ENCODE assay signal across 20 cellular contexts in genomic region chr3:51378075-51378474, GRCh38.
"Had no signal": no experiment of that assay in that cellular context is flagged by ENCODE, and none has a peak within 500 bp of the region (broad histone marks: within the 10 kb centered on the region; RNA-seq: fewer than 3 reads in every experiment).

No MANE protein-coding gene starts in this region.

- DNase-seq: activated CD4-positive, alpha-beta memory T cell treated with anti-CD3 and anti-CD28 coated beads for 36 hours; activated CD4-positive, alpha-beta T cell treated with anti-CD3 and anti-CD28 coated beads for 48 hours; activated naive CD4-positive, alpha-beta T cell treated with anti-CD3 and anti-CD28 coated beads for 36 hours; amygdala; cerebellar nuclear complex; hippocampal formation; right cardiac atrium; stimulated activated CD4-positive, alpha-beta T cell treated with anti-CD3 and anti-CD28 coated beads, Interleukin-12 subunit alpha, Interleukin-12 subunit beta, amount 100 ng/mL, for 4 hours; stimulated activated CD4-positive, alpha-beta T cell treated with anti-CD3 and anti-CD28 coated beads, Interleukin-4, amount 100 ng/mL, for 4 hours; stimulated activated naive CD8-positive, alpha-beta T cell treated with anti-CD3 and anti-CD28 coated beads, Interleukin-15, Interleukin-2, amounts not matched to agents 100 U/mL and 50 U/mL, for 24 hours; T-cell; thyroid gland; upper lobe of right lung had no signal

- H3K9me3 ChIP-seq: esophagus muscularis mucosa, pancreas, thyroid gland, upper lobe of right lung had no signal

- H3K27me3 Mint-ChIP-seq: activated CD4-positive, alpha-beta memory T cell treated with anti-CD3 and anti-CD28 coated beads for 36 hours; activated T-helper 17 cell treated with anti-CD3 and anti-CD28 coated beads, Interleukin-2, amount 50 U/mL, for 72 hours; natural killer cell treated with Interleukin-12 subunit alpha and Interleukin-12 subunit beta and Interleukin-15 and Interleukin-18, amount 100 ng/mL, for 72 hours; T-cell had no signal

- H3K27ac Mint-ChIP-seq: activated CD4-positive, alpha-beta memory T cell treated with anti-CD3 and anti-CD28 coated beads for 36 hours; activated naive CD4-positive, alpha-beta T cell treated with anti-CD3 and anti-CD28 coated beads for 36 hours; activated T-helper 17 cell treated with anti-CD3 and anti-CD28 coated beads, Interleukin-2, amount 50 U/mL, for 72 hours; memory B cell; natural killer cell treated with Interleukin-12 subunit alpha and Interleukin-12 subunit beta and Interleukin-15 and Interleukin-18, amount 100 ng/mL, for 72 hours; T-cell; T-helper 2 cell treated with Interferon-gamma antibody and Interleukin-4, amounts not matched to agents 5 μg/mL and 100 μg/mL, for 36 hours had no signal

- H3K9me3 Mint-ChIP-seq: activated CD4-positive, alpha-beta memory T cell treated with anti-CD3 and anti-CD28 coated beads for 36 hours; activated naive CD4-positive, alpha-beta T cell treated with anti-CD3 and anti-CD28 coated beads for 36 hours; activated T-helper 17 cell treated with anti-CD3 and anti-CD28 coated beads, Interleukin-2, amount 50 U/mL, for 72 hours; memory B cell; natural killer cell treated with Interleukin-12 subunit alpha and Interleukin-12 subunit beta and Interleukin-15 and Interleukin-18, amount 100 ng/mL, for 72 hours; T-cell; T-helper 2 cell treated with Interferon-gamma antibody and Interleukin-4, amounts not matched to agents 5 μg/mL and 100 μg/mL, for 36 hours had no signal

- H3K4me1 ChIP-seq: esophagus muscularis mucosa, pancreas, thyroid gland, upper lobe of right lung had no signal

- H3K4me1 Mint-ChIP-seq: activated T-helper 17 cell treated with anti-CD3 and anti-CD28 coated beads, Interleukin-2, amount 50 U/mL, for 72 hours; memory B cell had no signal

- H3K4me3 ChIP-seq: coronary artery, esophagus muscularis mucosa, pancreas, thyroid gland, upper lobe of right lung had no signal

- H3K36me3 ChIP-seq: pancreas, upper lobe of right lung had no signal

- H3K36me3 Mint-ChIP-seq: activated CD4-positive, alpha-beta memory T cell treated with anti-CD3 and anti-CD28 coated beads for 36 hours; memory B cell; natural killer cell treated with Interleukin-12 subunit alpha and Interleukin-12 subunit beta and Interleukin-15 and Interleukin-18, amount 100 ng/mL, for 72 hours; T-cell had no signal

- ATAC-seq: activated T-helper 17 cell treated with anti-CD3 and anti-CD28 coated beads, Interleukin-2, amount 50 U/mL, for 72 hours; natural killer cell treated with Interleukin-12 subunit alpha and Interleukin-12 subunit beta and Interleukin-15 and Interleukin-18, amount 100 ng/mL, for 72 hours; pancreas; right cardiac atrium; stimulated activated naive CD8-positive, alpha-beta T cell treated with anti-CD3 and anti-CD28 coated beads, Interleukin-15, Interleukin-2, amounts not matched to agents 100 U/mL and 50 U/mL, for 24 hours; upper lobe of right lung had no signal

- H3K27me3 ChIP-seq: esophagus muscularis mucosa, pancreas, thyroid gland, upper lobe of right lung had no signal

- H3K27ac ChIP-seq: coronary artery, esophagus muscularis mucosa, pancreas, thyroid gland, upper lobe of right lung had no signal

- H3K4me3 Mint-ChIP-seq: activated CD4-positive, alpha-beta memory T cell treated with anti-CD3 and anti-CD28 coated beads for 36 hours; activated naive CD4-positive, alpha-beta T cell treated with anti-CD3 and anti-CD28 coated beads for 36 hours; activated T-helper 17 cell treated with anti-CD3 and anti-CD28 coated beads, Interleukin-2, amount 50 U/mL, for 72 hours; memory B cell; natural killer cell treated with Interleukin-12 subunit alpha and Interleukin-12 subunit beta and Interleukin-15 and Interleukin-18, amount 100 ng/mL, for 72 hours; T-helper 2 cell treated with Interferon-gamma antibody and Interleukin-4, amounts not matched to agents 5 μg/mL and 100 μg/mL, for 36 hours had no signal
